Comparison of ENCODE assay signal across 20 cellular contexts in the genomic region with DNA sequence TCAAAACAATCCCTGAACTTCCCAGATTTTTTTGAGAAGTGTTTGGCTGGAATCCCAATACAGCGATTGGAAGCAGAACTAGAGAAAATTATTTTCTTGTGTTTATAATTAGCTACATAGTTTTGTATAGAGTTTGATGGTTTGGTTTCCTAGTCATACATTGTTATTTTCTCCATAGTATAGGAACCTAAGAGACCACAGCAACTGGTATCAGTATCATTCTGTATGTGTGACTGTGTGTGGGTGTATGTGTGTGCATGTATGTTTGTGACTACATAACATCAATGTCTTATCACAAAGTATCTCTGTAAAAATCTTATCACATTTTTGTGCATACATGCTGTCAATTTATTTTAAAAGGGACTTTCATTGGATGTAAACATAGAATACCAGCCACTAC.
"Had no signal": no experiment of that assay in that cellular context is flagged by ENCODE, and none has a peak within 500 bp of the region (broad histone marks: within the 10 kb centered on the region; RNA-seq: fewer than 3 reads in every experiment).

No MANE protein-coding gene starts in this region.

- H3K4me3 ChIP-seq: K562, SJSA1, SK-N-MC had no signal

- DNase-seq: Kasumi-1, MM.1S, NCI-H1092 treated with DMSO at 0.1 percent for 48 hours, NCI-H1436, NCI-H187, NCI-H2029, NCI-H2081 treated with DMSO at 0.1 percent for 48 hours, NCI-H2171, NCI-H226, NCI-H446, NCI-H510A, NCI-H524 treated with DMSO at 0.1 percent for 48 hours, NCI-H774, Right ventricle myocardium superior, RPMI8226, SIG-M5, T-helper 2 cell had no signal

- ATAC-seq: K562 had no signal
